Comparison of ENCODE assay signal across 8 cellular contexts in the genomic region with DNA sequence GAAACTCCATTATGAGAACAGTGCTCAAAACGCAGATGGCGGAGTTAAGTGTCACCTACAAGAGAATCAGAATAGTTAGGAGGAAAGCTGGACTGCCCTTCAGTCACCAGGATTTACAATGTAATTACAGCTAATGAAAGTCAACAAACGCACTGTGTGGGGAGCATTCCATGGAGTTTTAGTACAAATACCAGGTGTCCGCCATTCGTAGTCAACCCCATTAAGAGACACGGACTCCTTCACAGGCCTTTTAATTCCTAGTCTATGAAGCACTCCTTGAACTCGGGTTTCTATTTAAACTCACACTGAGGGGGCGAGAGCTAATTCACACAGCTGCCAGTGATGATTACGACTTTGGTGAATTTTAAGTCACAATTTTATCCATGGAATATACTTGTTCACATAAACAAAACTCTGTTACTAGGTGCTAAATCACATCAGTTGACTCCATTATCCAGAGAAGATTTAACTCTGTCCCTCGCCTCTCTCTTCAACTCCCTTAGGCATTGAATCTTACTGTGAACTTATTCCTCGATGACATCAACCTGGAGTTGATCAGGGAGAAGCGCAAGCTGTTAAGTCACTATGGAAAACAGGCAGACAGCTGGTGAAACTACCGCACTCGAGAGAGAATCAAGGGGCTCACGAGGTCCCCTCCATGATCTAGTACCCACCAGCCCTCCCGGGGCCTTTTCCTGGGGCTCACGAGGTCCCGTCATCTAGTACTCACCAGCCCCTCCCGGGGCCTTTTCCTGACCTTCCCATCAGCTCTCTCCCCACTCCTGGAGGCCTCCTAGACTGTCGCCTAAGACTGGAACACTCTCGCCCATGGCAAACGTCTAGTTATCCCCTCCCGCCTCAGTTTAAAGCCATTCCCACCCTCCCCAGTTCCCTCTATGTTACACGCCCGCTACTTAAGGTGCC. TPM values are rescaled to one million over a fixed set of nuclear protein-coding genes. Genes with fewer than 3 reads are reported as not detected.
DNase-seq lines count a peak whose midpoint lies in the region; ATAC-seq and TF ChIP-seq lines count a peak whose summit lies in the region.

No MANE protein-coding gene starts in this region.

- POLR2A ChIA-PET in activated CD4-positive, alpha-beta T cell treated with anti-CD3 and anti-CD28 coated beads for 36 hours (lab: Charles Lee) = no interaction called here

- no peak overlapping the region for H3K27ac ChIP-seq in thoracic aorta

- no peak for DNase-seq in activated CD4-positive, alpha-beta T cell treated with anti-CD3 and anti-CD28 coated beads for 36 hours
- no peak for DNase-seq in activated CD4-positive, alpha-beta T cell treated with anti-CD3 and anti-CD28 coated beads, Interleukin-2, amount 50 U/mL, for 1 hour
- no peak for DNase-seq in kidney epithelial cell (ENCODE audit: low read depth)
- no peak for DNase-seq in thoracic aorta (ENCODE audit: low spot score)
- no peak for DNase-seq in NCI-H1048 (lab: John Stamatoyannopoulos, UW)
- DNase-seq in inferior parietal cortex (ENCODE audit: extremely low spot score) = no peak
- no peak for DNase-seq in SIG-M5 treated with dmso at 0.1 percent for 504 hours (lab: John Stamatoyannopoulos, UW; ENCODE audit: unreplicated experiment)

- CTCF ChIA-PET in activated CD4-positive, alpha-beta T cell treated with anti-CD3 and anti-CD28 coated beads for 36 hours (lab: Charles Lee) = interaction anchor here (0.7 to 2.2 kb wide), 6 partner anchors 19 to 165 kb away, joined by 3 to 7 read pairs (median 4); a partner anchor contains a TSS

- no peaks in the 10 kb centered on the region for H3K9me3 ChIP-seq in thoracic aorta

- peaks cover 38% of the 10 kb centered on the region for H3K36me3 Mint-ChIP-seq in activated CD4-positive, alpha-beta T cell treated with anti-CD3 and anti-CD28 coated beads for 36 hours (ENCODE audit: low read depth)
- no peaks in the 10 kb centered on the region for H3K36me3 Mint-ChIP-seq in activated naive CD8-positive, alpha-beta T cell

- intact Hi-C loops in activated CD4-positive, alpha-beta T cell treated with anti-CD3 and anti-CD28 coated beads for 36 hours (cut with DNase I, micrococcal nuclease) = no loop called here

- no peaks in the 10 kb centered on the region for H3K9me3 Mint-ChIP-seq in activated CD4-positive, alpha-beta T cell treated with anti-CD3 and anti-CD28 coated beads for 36 hours (ENCODE audit: low read depth)
- no peaks in the 10 kb centered on the region for H3K9me3 Mint-ChIP-seq in activated naive CD8-positive, alpha-beta T cell (ENCODE audit: low read depth)

- H3K36me3 ChIP-seq in kidney epithelial cell (ENCODE audit: control insufficient read depth, insufficient read depth, low read length) (peaks cover 1% of the 10 kb centered on the region), thoracic aorta (peaks cover 33% of the 10 kb centered on the region)

- H3K27me3 Mint-ChIP-seq in activated CD4-positive, alpha-beta T cell treated with anti-CD3 and anti-CD28 coated beads for 36 hours = no peaks in the 10 kb centered on the region
- H3K27me3 Mint-ChIP-seq in activated naive CD8-positive, alpha-beta T cell = no peaks in the 10 kb centered on the region

- peak overlapping the region; percentile 78 for H3K27ac Mint-ChIP-seq in activated CD4-positive, alpha-beta T cell treated with anti-CD3 and anti-CD28 coated beads for 36 hours
- peak overlapping the region; percentile 85 for H3K27ac Mint-ChIP-seq in activated naive CD8-positive, alpha-beta T cell

- peaks cover 7 to 24% of the 10 kb centered on the region in 2 donors for H3K4me1 ChIP-seq in thoracic aorta (ENCODE audit: control insufficient read depth in 1 of 2, low read depth in 2 of 2)

- peaks cover 22% of the 10 kb centered on the region for H3K4me1 Mint-ChIP-seq in activated CD4-positive, alpha-beta T cell treated with anti-CD3 and anti-CD28 coated beads for 36 hours
- peaks cover 24% of the 10 kb centered on the region for H3K4me1 Mint-ChIP-seq in activated naive CD8-positive, alpha-beta T cell (ENCODE audit: low read depth)

- H3K27me3 ChIP-seq in kidney epithelial cell (ENCODE audit: control insufficient read depth, insufficient read depth, low read length) = no peaks in the 10 kb centered on the region
- H3K27me3 ChIP-seq in thoracic aorta (replicated peaks; ENCODE audit: insufficient read depth) = no peaks in the 10 kb centered on the region

- H3K4me3 Mint-ChIP-seq in activated CD4-positive, alpha-beta T cell treated with anti-CD3 and anti-CD28 coated beads for 36 hours = peak overlapping the region; percentile 80
- peak overlapping the region; percentile 93 for H3K4me3 Mint-ChIP-seq in activated naive CD8-positive, alpha-beta T cell

- no peak for TF ChIP-seq CTCF in kidney epithelial cell (IDR thresholded peaks at IDR 0.05; ENCODE audit: insufficient read depth, low read length, poor library complexity, severe bottlenecking)
- no peak for TF ChIP-seq CTCF in thoracic aorta (IDR thresholded peaks at IDR 0.05)

- H3K4me3 ChIP-seq in kidney epithelial cell (ENCODE audit: low read depth, low read length) = peak overlapping the region; percentile 76
- H3K4me3 ChIP-seq in thoracic aorta = peak overlapping the region; percentile 98

- ATAC-seq in activated CD4-positive, alpha-beta T cell treated with anti-CD3 and anti-CD28 coated beads for 36 hours = no peak
- no peak for ATAC-seq in thoracic aorta (ENCODE audit: insufficient number of reproducible peaks, low FRiP score, low read depth)

RNA-seq across cellular contexts. Expression of gene ZFAND2A, which starts 1.5 kb away (rescaled TPM):
- 10 to 100 TPM; 21.6 to 25.2 TPM for total RNA-seq in activated CD4-positive, alpha-beta T cell treated with anti-CD3 and anti-CD28 coated beads for 36 hours
- total RNA-seq in kidney epithelial cell (28.0 and 33.2 TPM in 2 replicates), thoracic aorta (10 to 100 TPM; 19.3 to 23.2 TPM)
